22 cellular contexts compared by ENCODE assay signal in the genomic region with DNA sequence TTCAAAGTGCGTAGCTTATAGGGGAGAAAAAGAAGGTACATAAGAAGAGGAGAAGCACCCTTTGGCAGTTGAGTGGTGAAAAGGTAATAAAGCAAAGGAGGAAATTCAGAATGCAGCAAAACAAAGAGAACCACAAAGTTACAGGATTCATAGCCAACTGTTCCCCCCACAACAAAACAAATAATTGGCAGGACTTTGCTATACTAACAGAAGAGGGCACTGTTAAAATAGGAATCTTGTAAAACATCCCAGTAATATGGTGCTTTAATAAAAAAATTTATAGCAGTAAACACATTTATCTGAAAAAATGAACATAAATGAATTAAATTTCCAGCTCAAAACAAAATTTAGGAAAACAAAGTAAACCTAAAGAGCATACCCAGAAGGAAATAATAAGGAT.
DNase-seq lines count a peak whose midpoint lies in the region; ATAC-seq and TF ChIP-seq lines count a peak whose summit lies in the region.
"Had no signal": no experiment of that assay in that cellular context is flagged by ENCODE, and none has a peak within 500 bp of the region (broad histone marks: within the 10 kb centered on the region; RNA-seq: fewer than 3 reads in every experiment).

No MANE protein-coding gene starts in this region.

- TF ChIP-seq CTCF in LNCaP clone FGC (IDR thresholded peaks at IDR 0.05; ENCODE audit: control insufficient read depth, extremely low read depth, insufficient read depth) (peak; percentile 29), fibroblast of pulmonary artery (IDR thresholded peaks at IDR 0.05; ENCODE audit: low read length, missing control alignments) (no peak)

- DNase-seq in LNCaP clone FGC (ENCODE audit: low read depth) (no peak), astrocyte of the hippocampus (ENCODE audit: low read depth, low spot score) (peak; percentile 13), fibroblast of pulmonary artery (ENCODE audit: low read depth) (peak; percentile 5), HUDEP-2 (lab: John Stamatoyannopoulos, UW; ENCODE audit: unreplicated experiment in 76 of 76) (no peak), NCI-H2196 (lab: John Stamatoyannopoulos, UW; ENCODE audit: unreplicated experiment) (no peak)
- DNase-seq: activated CD4-positive, alpha-beta T cell treated with anti-CD3 and anti-CD28 coated beads for 4 hours; activated naive CD4-positive, alpha-beta T cell treated with anti-CD3 and anti-CD28 coated beads, Interleukin-2, amount 50 U/mL, for 16 hours; anterior cingulate cortex; cerebellar nuclear complex; DMS79; effector CD8-positive, alpha-beta T cell; GM23248; mesenchymal stem cell; NCI-H1436 treated with DMSO at 0.1 percent for 48 hours; NCI-H2171 treated with DMSO at 0.1 percent for 48 hours; NCI-H69; retina; stimulated activated CD4-positive, alpha-beta T cell treated with anti-CD3 and anti-CD28 coated beads, Interleukin-4, amount 100 ng/mL, for 4 hours; stimulated activated naive CD8-positive, alpha-beta T cell treated with anti-CD3 and anti-CD28 coated beads, Interleukin-15, Interleukin-2, amounts not matched to agents 100 U/mL and 50 U/mL, for 24 hours; T-cell had no signal

- ATAC-seq in GM18907 (IDR thresholded peaks at IDR 0.05; ENCODE audit: unreplicated experiment) (no peak), GM18861 (IDR thresholded peaks at IDR 0.05; ENCODE audit: unreplicated experiment) (no peak)
- ATAC-seq: stimulated activated naive CD8-positive, alpha-beta T cell treated with anti-CD3 and anti-CD28 coated beads, Interleukin-15, Interleukin-2, amounts not matched to agents 100 U/mL and 50 U/mL, for 24 hours; T-cell had no signal

- H3K4me3 ChIP-seq in LNCaP clone FGC (ENCODE audit: low read depth, low read length) (no peak overlapping the region), fibroblast of pulmonary artery (replicated peaks; ENCODE audit: low read depth, low read length) (no peak overlapping the region)
- H3K4me3 ChIP-seq: GM23248 had no signal

Comparison
In these comparisons a context has a peak if more than half of its experiments do, and no peak if none do; other contexts are left out.
1. DNase-seq: peak in astrocyte of the hippocampus (single experiment) and fibroblast of pulmonary artery (single experiment); none in LNCaP clone FGC (single experiment), HUDEP-2 (0 of 76) and NCI-H2196 (single experiment).